ENCODE assay signal across 1 cellular context in the genomic region with DNA sequence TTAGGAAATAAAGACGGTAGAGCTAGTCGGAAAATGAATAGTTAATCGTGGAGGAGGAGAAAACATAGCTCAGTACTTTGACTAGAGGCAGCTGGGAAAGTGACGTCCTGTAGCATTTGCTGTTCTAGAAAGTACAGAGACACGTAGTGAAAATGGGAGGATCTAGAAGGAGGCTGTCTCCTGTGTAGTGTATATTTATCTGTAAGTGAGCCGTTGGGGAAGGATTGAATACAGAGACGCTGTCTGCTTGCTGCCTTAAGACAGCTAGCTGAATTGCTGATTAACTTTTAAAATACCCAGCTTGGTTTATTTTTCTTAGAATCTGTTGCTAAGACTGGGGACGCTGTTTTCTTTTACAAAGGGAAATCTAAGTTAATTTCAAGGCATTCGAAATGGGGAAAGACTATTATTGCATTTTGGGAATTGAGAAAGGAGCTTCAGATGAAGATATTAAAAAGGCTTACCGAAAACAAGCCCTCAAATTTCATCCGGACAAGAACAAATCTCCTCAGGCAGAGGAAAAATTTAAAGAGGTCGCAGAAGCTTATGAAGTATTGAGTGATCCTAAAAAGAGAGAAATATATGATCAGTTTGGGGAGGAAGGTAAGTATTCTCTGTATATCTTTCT.
TF ChIP-seq lines count a peak whose summit lies in the region.

Gene DNAJB4 (plus strand): TSS at position 221 of the 628 bp plus-strand sequence. CDS start 172 bp downstream, at position 393.

TF ChIP-seq in HepG2, 621 proteins besides CTCF, POLR2A, EP300 and RAD21 (continued from another document and continues in another):
- TF ChIP-seq, protein P1, sequence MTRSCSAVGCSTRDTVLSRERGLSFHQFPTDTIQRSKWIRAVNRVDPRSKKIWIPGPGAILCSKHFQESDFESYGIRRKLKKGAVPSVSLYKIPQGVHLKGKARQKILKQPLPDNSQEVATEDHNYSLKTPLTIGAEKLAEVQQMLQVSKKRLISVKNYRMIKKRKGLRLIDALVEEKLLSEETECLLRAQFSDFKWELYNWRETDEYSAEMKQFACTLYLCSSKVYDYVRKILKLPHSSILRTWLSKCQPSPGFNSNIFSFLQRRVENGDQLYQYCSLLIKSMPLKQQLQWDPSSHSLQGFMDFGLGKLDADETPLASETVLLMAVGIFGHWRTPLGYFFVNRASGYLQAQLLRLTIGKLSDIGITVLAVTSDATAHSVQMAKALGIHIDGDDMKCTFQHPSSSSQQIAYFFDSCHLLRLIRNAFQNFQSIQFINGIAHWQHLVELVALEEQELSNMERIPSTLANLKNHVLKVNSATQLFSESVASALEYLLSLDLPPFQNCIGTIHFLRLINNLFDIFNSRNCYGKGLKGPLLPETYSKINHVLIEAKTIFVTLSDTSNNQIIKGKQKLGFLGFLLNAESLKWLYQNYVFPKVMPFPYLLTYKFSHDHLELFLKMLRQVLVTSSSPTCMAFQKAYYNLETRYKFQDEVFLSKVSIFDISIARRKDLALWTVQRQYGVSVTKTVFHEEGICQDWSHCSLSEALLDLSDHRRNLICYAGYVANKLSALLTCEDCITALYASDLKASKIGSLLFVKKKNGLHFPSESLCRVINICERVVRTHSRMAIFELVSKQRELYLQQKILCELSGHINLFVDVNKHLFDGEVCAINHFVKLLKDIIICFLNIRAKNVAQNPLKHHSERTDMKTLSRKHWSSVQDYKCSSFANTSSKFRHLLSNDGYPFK (CRISPR knock-in tag; IDR thresholded peaks at IDR 0.05; ENCODE audit: borderline replicate concordance), result no peak
- TF ChIP-seq RCOR2 (CRISPR knock-in tag; IDR thresholded peaks at IDR 0.05), result no peak
- peak; percentile 32; the same call in 1 of the 2 replicates for TF ChIP-seq ARID5B (CRISPR knock-in tag; IDR thresholded peaks at IDR 0.05)
- TF ChIP-seq ZMAT5 (CRISPR knock-in tag; IDR thresholded peaks at IDR 0.05; ENCODE audit: borderline replicate concordance, low read depth), result no peak
- TF ChIP-seq, protein P2, sequence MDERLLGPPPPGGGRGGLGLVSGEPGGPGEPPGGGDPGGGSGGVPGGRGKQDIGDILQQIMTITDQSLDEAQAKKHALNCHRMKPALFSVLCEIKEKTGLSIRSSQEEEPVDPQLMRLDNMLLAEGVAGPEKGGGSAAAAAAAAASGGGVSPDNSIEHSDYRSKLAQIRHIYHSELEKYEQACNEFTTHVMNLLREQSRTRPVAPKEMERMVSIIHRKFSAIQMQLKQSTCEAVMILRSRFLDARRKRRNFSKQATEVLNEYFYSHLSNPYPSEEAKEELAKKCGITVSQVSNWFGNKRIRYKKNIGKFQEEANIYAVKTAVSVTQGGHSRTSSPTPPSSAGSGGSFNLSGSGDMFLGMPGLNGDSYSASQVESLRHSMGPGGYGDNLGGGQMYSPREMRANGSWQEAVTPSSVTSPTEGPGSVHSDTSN (CRISPR knock-in tag; IDR thresholded peaks at IDR 0.05), result no peak
- peak; percentile 65; the same call in 1 of the 2 replicates for TF ChIP-seq DNMT3B (CRISPR knock-in tag; conservative IDR thresholded peaks at IDR 0.05)
- TF ChIP-seq, protein P3, sequence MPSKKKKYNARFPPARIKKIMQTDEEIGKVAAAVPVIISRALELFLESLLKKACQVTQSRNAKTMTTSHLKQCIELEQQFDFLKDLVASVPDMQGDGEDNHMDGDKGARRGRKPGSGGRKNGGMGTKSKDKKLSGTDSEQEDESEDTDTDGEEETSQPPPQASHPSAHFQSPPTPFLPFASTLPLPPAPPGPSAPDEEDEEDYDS (CRISPR knock-in tag; IDR thresholded peaks at IDR 0.05), result peak; percentile 95
- TF ChIP-seq CHD4 (IDR thresholded peaks at IDR 0.05; ENCODE audit: borderline replicate concordance, low read length), result 0 out of 2 replicates have a peak, but pooled peaks have one; percentile 1
- TF ChIP-seq FOXM1 (CRISPR knock-in tag; IDR thresholded peaks at IDR 0.05), result no peak
- no peak for TF ChIP-seq DZIP1 (CRISPR knock-in tag; IDR thresholded peaks at IDR 0.05)
- TF ChIP-seq NFYB (CRISPR knock-in tag; IDR thresholded peaks at IDR 0.05), result 0 out of 2 replicates have a peak, but pooled peaks have one; percentile 21
- TF ChIP-seq, protein P4, sequence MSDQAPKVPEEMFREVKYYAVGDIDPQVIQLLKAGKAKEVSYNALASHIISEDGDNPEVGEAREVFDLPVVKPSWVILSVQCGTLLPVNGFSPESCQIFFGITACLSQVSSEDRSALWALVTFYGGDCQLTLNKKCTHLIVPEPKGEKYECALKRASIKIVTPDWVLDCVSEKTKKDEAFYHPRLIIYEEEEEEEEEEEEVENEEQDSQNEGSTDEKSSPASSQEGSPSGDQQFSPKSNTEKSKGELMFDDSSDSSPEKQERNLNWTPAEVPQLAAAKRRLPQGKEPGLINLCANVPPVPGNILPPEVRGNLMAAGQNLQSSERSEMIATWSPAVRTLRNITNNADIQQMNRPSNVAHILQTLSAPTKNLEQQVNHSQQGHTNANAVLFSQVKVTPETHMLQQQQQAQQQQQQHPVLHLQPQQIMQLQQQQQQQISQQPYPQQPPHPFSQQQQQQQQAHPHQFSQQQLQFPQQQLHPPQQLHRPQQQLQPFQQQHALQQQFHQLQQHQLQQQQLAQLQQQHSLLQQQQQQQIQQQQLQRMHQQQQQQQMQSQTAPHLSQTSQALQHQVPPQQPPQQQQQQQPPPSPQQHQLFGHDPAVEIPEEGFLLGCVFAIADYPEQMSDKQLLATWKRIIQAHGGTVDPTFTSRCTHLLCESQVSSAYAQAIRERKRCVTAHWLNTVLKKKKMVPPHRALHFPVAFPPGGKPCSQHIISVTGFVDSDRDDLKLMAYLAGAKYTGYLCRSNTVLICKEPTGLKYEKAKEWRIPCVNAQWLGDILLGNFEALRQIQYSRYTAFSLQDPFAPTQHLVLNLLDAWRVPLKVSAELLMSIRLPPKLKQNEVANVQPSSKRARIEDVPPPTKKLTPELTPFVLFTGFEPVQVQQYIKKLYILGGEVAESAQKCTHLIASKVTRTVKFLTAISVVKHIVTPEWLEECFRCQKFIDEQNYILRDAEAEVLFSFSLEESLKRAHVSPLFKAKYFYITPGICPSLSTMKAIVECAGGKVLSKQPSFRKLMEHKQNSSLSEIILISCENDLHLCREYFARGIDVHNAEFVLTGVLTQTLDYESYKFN (CRISPR knock-in tag; conservative IDR thresholded peaks at IDR 0.05), result peak; percentile 33; the same call in 1 of the 2 replicates
- TF ChIP-seq ZNF724P (CRISPR knock-in tag; IDR thresholded peaks at IDR 0.05; ENCODE audit: borderline replicate concordance), result no peak
- no peak for TF ChIP-seq ZNF720 (CRISPR knock-in tag; IDR thresholded peaks at IDR 0.05)
- no peak for TF ChIP-seq ZNF296 (CRISPR knock-in tag; conservative IDR thresholded peaks at IDR 0.05)
- no peak for TF ChIP-seq ZNF446 (CRISPR knock-in tag; IDR thresholded peaks at IDR 0.05)
- no peak for TF ChIP-seq DMTF1 (CRISPR knock-in tag; IDR thresholded peaks at IDR 0.05)
- no peak for TF ChIP-seq ZNF674 (CRISPR knock-in tag; IDR thresholded peaks at IDR 0.05; ENCODE audit: low read depth)
- TF ChIP-seq ZC3H13 (CRISPR knock-in tag; IDR thresholded peaks at IDR 0.05), result no peak
- TF ChIP-seq ZNF121 (CRISPR knock-in tag; IDR thresholded peaks at IDR 0.05), result no peak
- TF ChIP-seq, protein P5, sequence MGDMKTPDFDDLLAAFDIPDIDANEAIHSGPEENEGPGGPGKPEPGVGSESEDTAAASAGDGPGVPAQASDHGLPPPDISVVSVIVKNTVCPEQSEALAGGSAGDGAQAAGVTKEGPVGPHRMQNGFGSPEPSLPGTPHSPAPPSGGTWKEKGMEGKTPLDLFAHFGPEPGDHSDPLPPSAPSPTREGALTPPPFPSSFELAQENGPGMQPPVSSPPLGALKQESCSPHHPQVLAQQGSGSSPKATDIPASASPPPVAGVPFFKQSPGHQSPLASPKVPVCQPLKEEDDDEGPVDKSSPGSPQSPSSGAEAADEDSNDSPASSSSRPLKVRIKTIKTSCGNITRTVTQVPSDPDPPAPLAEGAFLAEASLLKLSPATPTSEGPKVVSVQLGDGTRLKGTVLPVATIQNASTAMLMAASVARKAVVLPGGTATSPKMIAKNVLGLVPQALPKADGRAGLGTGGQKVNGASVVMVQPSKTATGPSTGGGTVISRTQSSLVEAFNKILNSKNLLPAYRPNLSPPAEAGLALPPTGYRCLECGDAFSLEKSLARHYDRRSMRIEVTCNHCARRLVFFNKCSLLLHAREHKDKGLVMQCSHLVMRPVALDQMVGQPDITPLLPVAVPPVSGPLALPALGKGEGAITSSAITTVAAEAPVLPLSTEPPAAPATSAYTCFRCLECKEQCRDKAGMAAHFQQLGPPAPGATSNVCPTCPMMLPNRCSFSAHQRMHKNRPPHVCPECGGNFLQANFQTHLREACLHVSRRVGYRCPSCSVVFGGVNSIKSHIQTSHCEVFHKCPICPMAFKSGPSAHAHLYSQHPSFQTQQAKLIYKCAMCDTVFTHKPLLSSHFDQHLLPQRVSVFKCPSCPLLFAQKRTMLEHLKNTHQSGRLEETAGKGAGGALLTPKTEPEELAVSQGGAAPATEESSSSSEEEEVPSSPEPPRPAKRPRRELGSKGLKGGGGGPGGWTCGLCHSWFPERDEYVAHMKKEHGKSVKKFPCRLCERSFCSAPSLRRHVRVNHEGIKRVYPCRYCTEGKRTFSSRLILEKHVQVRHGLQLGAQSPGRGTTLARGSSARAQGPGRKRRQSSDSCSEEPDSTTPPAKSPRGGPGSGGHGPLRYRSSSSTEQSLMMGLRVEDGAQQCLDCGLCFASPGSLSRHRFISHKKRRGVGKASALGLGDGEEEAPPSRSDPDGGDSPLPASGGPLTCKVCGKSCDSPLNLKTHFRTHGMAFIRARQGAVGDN (CRISPR knock-in tag; IDR thresholded peaks at IDR 0.05), result no peak
- TF ChIP-seq ZFP82 (CRISPR knock-in tag; IDR thresholded peaks at IDR 0.05; ENCODE audit: borderline replicate concordance), result no peak
- TF ChIP-seq HIC2 (CRISPR knock-in tag; IDR thresholded peaks at IDR 0.05; ENCODE audit: low read depth), result no peak
- TF ChIP-seq MXI1 (IDR thresholded peaks at IDR 0.05; ENCODE audit: borderline replicate concordance, low read depth, low read length), result no peak
